Comparison of ENCODE assay signal across 1 cellular context in the genomic region with DNA sequence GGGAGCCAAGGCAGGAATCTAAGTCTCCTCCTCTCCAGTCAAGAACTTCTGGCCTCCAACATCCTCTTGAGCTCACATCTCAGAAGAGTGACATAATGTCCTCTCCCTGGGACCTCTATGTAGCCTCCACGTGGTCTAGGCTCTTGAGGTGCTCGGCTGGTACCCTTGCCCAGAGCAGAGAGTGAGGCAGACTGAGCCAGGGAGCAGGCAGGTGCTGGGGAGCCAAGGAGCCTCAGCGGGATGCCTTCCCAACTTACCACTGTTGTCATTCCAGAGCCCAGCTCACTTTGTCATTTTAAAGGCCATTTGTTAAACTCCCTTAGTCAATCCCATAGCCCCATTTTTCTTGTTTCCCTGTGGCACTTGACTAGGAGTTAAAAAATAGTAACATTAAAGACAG.
TF ChIP-seq lines count a peak whose summit lies in the region.

No MANE protein-coding gene starts in this region.

TF ChIP-seq in WTC11, 78 proteins besides CTCF, POLR2A, EP300 and RAD21 (continued from another document):
- TF ChIP-seq E2F4 (CRISPR knock-in tag; IDR thresholded peaks at IDR 0.05; ENCODE audit: borderline replicate concordance, low read depth), result no peak
- TF ChIP-seq, protein P1, sequence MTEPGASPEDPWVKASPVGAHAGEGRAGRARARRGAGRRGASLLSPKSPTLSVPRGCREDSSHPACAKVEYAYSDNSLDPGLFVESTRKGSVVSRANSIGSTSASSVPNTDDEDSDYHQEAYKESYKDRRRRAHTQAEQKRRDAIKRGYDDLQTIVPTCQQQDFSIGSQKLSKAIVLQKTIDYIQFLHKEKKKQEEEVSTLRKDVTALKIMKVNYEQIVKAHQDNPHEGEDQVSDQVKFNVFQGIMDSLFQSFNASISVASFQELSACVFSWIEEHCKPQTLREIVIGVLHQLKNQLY (CRISPR knock-in tag; IDR thresholded peaks at IDR 0.05), result no peak
- TF ChIP-seq TCF7 (CRISPR knock-in tag; IDR thresholded peaks at IDR 0.05; ENCODE audit: low read depth), result no peak
- TF ChIP-seq MYBL2 (CRISPR knock-in tag; IDR thresholded peaks at IDR 0.05), result no peak
- no peak for TF ChIP-seq ZBTB21 (CRISPR knock-in tag; IDR thresholded peaks at IDR 0.05; ENCODE audit: borderline replicate concordance)
- no peak for TF ChIP-seq ZNF232 (CRISPR knock-in tag; IDR thresholded peaks at IDR 0.05)
- TF ChIP-seq USF2 (CRISPR knock-in tag; IDR thresholded peaks at IDR 0.05), result no peak
